Comparison of ENCODE assay signal across 22 cellular contexts in genomic region chr5:124468671-124469411, GRCh38.
A peak's percentile ranks its signal among the peaks of the same experiment; 100 is the strongest.
DNase-seq lines count a peak whose midpoint lies in the region; ATAC-seq and TF ChIP-seq lines count a peak whose summit lies in the region.
"Had no signal": no experiment of that assay in that cellular context is flagged by ENCODE, and none has a peak within 500 bp of the region (broad histone marks: within the 10 kb centered on the region; RNA-seq: fewer than 3 reads in every experiment).

No MANE protein-coding gene starts in this region.

- CTCF ChIA-PET in WTC11 (lab: Charles Lee) = no interaction called here

- H3K4me1 Mint-ChIP-seq in WTC11 (peaks cover 64% of the 10 kb centered on the region), nephron (peaks cover 7% of the 10 kb centered on the region), osteocyte (ENCODE audit: unreplicated experiment) (no peaks in the 10 kb centered on the region)

- no CpG with 5 or more reads among the region's 5 CpGs for WGBS in iPS DF 6.9 (ENCODE audit: insufficient coverage, insufficient read length)

- TF ChIP-seq POLR2A in erythroblast (IDR thresholded peaks at IDR 0.05; ENCODE audit: low read length) = no peak

- TF ChIP-seq CTCF in WTC11 (IDR thresholded peaks at IDR 0.05) (no peak), nephron (IDR thresholded peaks at IDR 0.05; ENCODE audit: unreplicated experiment in 3 of 3) (no peak), osteocyte (IDR thresholded peaks at IDR 0.05) (no peak)

- H3K27me3 Mint-ChIP-seq in WTC11 (ENCODE audit: low read depth) = no peaks in the 10 kb centered on the region
- H3K27me3 Mint-ChIP-seq in nephron (ENCODE audit: low read depth) = no peaks in the 10 kb centered on the region
- no peaks in the 10 kb centered on the region for H3K27me3 Mint-ChIP-seq in osteocyte (ENCODE audit: unreplicated experiment)

- H3K4me1 ChIP-seq in iPS DF 6.9 (ENCODE audit: control insufficient read depth, insufficient read depth, low read length) = no peaks in the 10 kb centered on the region; the same call in 1 of the 2 replicates
- H3K4me1 ChIP-seq: SJCRH30 had no signal

- POLR2A ChIA-PET in WTC11 (lab: Charles Lee) = interaction anchor here (0.5 to 1.1 kb wide), 2 partner anchors 9 to 193 kb away, joined by 4 read pairs; no protein-coding TSS in a partner anchor

- H3K4me3 ChIP-seq in H7 (ENCODE audit: insufficient read depth, low read depth, low read length) (no peak overlapping the region), iPS DF 6.9 (ENCODE audit: low read length) (no peak overlapping the region)
- H3K4me3 ChIP-seq: GM23248, PC-9, SJCRH30 had no signal

- no peak overlapping the region for H3K27ac ChIP-seq in iPS DF 6.9 (ENCODE audit: low read length)
- H3K27ac ChIP-seq: GM23248, PC-9, SJCRH30 had no signal

- ATAC-seq in WTC11 = peak; percentile 93
- ATAC-seq: HCT116, Right ventricle myocardium inferior, SK-N-SH treated with all-trans-retinoic acid at 6 μM for 48 hours had no signal

- DNase-seq in H7 (peak; percentile 27), WTC11 (ENCODE audit: low spot score) (peak; percentile 19), iPS DF 6.9 (ENCODE audit: low read depth, low spot score) (peak; percentile 57), AML-193 (lab: John Stamatoyannopoulos, UW) (no peak), osteocyte (ENCODE audit: extremely low spot score, unreplicated experiment) (no peak), erythroblast (lab: John Stamatoyannopoulos, UW) (no peak)
- DNase-seq: 8988T; ACHN; GM23248; KBM-7; MM.1S; NCI-H2029; NCI-H446 treated with DMSO at 0.1 percent for 48 hours; NCI-H526; NCI-H82; NK-92 treated with Interleukin-12 subunit alpha and Interleukin-12 subunit beta, amount 100 ng/mL, for 24 hours; PC-9; SJCRH30 had no signal

- H3K9me3 Mint-ChIP-seq in WTC11 = peaks cover 17% of the 10 kb centered on the region
- H3K9me3 Mint-ChIP-seq in nephron = no peaks in the 10 kb centered on the region
- H3K9me3 Mint-ChIP-seq in osteocyte (ENCODE audit: unreplicated experiment) = no peaks in the 10 kb centered on the region

- H3K4me3 Mint-ChIP-seq in WTC11 = no peak overlapping the region; the same call in 1 of the 2 replicates
- H3K4me3 Mint-ChIP-seq in nephron = no peak overlapping the region
- H3K4me3 Mint-ChIP-seq in osteocyte (ENCODE audit: unreplicated experiment) = no peak overlapping the region

- H3K27ac Mint-ChIP-seq in WTC11 = peak overlapping the region; percentile 82
- peak overlapping the region; percentile 24 to 75 (median 27) for H3K27ac Mint-ChIP-seq in nephron
- H3K27ac Mint-ChIP-seq in osteocyte (ENCODE audit: unreplicated experiment) = no peak overlapping the region

- H3K9me3 ChIP-seq in iPS DF 6.9 (ENCODE audit: control insufficient read depth, insufficient read depth, low read length) = no peaks in the 10 kb centered on the region
- H3K9me3 ChIP-seq: SJCRH30 had no signal

- H3K27me3 ChIP-seq in H7 (ENCODE audit: control insufficient read depth, insufficient read depth, low read length) = no peaks in the 10 kb centered on the region
- no peaks in the 10 kb centered on the region for H3K27me3 ChIP-seq in iPS DF 6.9 (ENCODE audit: control insufficient read depth, insufficient read depth, low read length)
- H3K27me3 ChIP-seq: SJCRH30 had no signal

- peaks cover 12% of the 10 kb centered on the region for H3K36me3 Mint-ChIP-seq in WTC11
- H3K36me3 Mint-ChIP-seq in nephron (ENCODE audit: low read depth) = no peaks in the 10 kb centered on the region
- H3K36me3 Mint-ChIP-seq in osteocyte (ENCODE audit: unreplicated experiment) = no peaks in the 10 kb centered on the region

- H3K36me3 ChIP-seq in H7 (replicated peaks; ENCODE audit: control insufficient read depth, insufficient read depth, low read length) = no peaks in the 10 kb centered on the region
- no peaks in the 10 kb centered on the region for H3K36me3 ChIP-seq in iPS DF 6.9 (ENCODE audit: control insufficient read depth, insufficient read depth, low read length)
- H3K36me3 ChIP-seq: SJCRH30 had no signal

TF ChIP-seq in WTC11, 78 proteins besides CTCF, POLR2A, EP300 and RAD21 (continues in another document):
- TF ChIP-seq ZNF281 (CRISPR knock-in tag; IDR thresholded peaks at IDR 0.05) (no peak), TEAD1 (CRISPR knock-in tag; IDR thresholded peaks at IDR 0.05) (peak; percentile 94; the same call in 1 of the 2 replicates), TP53 (CRISPR knock-in tag; IDR thresholded peaks at IDR 0.05) (0 out of 2 replicates have a peak, but pooled peaks have one; percentile 52), IRF2 (CRISPR knock-in tag; IDR thresholded peaks at IDR 0.05; ENCODE audit: borderline replicate concordance, low read depth) (no peak), ZNF423 (CRISPR knock-in tag; IDR thresholded peaks at IDR 0.05) (peak; percentile 52; the same call in 1 of the 2 replicates), CREM (CRISPR knock-in tag; IDR thresholded peaks at IDR 0.05) (peak; percentile 26; the same call in 1 of the 2 replicates), ELF4 (CRISPR knock-in tag; IDR thresholded peaks at IDR 0.05; ENCODE audit: low read depth) (no peak), MXD4 (CRISPR knock-in tag; IDR thresholded peaks at IDR 0.05; ENCODE audit: borderline replicate concordance) (no peak), FOXP4 (CRISPR knock-in tag; IDR thresholded peaks at IDR 0.05) (peak; percentile 88; the same call in 1 of the 2 replicates), ZNF671 (CRISPR knock-in tag; IDR thresholded peaks at IDR 0.05) (no peak), CBFB (CRISPR knock-in tag; IDR thresholded peaks at IDR 0.05; ENCODE audit: low read depth) (peak; percentile 63; the same call in 1 of the 2 replicates), ZBTB21 (CRISPR knock-in tag; IDR thresholded peaks at IDR 0.05; ENCODE audit: borderline replicate concordance) (0 out of 2 replicates have a peak, but pooled peaks have one; percentile 21), FOXJ3 (CRISPR knock-in tag; IDR thresholded peaks at IDR 0.05; ENCODE audit: borderline replicate concordance) (0 out of 2 replicates have a peak, but pooled peaks have one; percentile 54), FOXK1 (CRISPR knock-in tag; IDR thresholded peaks at IDR 0.05) (peak; percentile 47; the same call in 1 of the 2 replicates), ZBTB43 (CRISPR knock-in tag; IDR thresholded peaks at IDR 0.05) (0 out of 2 replicates have a peak, but pooled peaks have one; percentile 60), ETV6 (CRISPR knock-in tag; IDR thresholded peaks at IDR 0.05) (peak; percentile 57), ZSCAN18 (CRISPR knock-in tag; IDR thresholded peaks at IDR 0.05) (no peak)

Comparison
In these comparisons a context has a peak if more than half of its experiments do, and no peak if none do; other contexts are left out.
1. DNase-seq: peak in H7 (single experiment), WTC11 (single experiment) and iPS DF 6.9 (single experiment); none in AML-193 (0 of 2), osteocyte (single experiment) and erythroblast (0 of 2).